14 cellular contexts compared by ENCODE assay signal in the genomic region with DNA sequence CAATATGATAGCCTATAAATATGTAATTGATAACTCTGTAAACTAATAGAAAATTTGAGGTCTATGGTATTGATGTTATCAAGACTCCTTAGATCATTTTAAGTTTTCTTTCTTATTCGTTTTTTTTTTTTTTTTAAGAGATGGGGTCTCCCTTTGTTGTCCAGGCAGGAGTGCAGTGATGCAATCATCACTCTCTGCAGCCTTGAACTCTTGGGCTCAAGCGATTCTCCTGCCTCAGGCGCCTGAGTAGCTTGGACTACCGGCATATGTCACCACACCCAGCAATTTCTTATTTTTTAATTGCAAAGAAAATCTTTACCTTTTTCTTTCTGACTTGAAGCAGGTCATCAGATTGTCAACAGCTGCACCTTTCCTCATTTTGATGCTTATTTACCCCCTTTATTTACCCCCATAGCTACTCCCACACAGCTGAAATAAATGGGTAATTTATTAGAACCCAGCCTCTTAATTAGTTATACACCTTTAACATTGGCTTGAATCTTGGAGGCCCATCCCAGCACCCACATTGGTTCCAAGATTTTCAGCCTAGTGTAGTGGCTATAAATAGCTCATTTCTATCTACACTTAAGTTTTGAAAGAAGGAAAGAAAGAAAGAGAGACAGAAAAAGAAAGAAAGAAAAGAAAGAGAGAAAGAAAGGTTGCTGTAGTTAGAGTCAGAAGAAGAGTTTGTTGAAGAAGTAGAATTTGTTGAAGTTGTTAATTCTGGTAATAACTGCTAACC. TPM values are rescaled to one million over a fixed set of nuclear protein-coding genes. Genes with fewer than 3 reads are reported as not detected.
DNase-seq lines count a peak whose midpoint lies in the region; ATAC-seq and TF ChIP-seq lines count a peak whose summit lies in the region.
"Had no signal": no experiment of that assay in that cellular context is flagged by ENCODE, and none has a peak within 500 bp of the region (broad histone marks: within the 10 kb centered on the region; RNA-seq: fewer than 3 reads in every experiment).

No MANE protein-coding gene starts in this region.

- H3K9me3 ChIP-seq in left ventricle myocardium inferior (replicated peaks), result no peaks in the 10 kb centered on the region
- H3K9me3 ChIP-seq in right atrium auricular region, result no peaks in the 10 kb centered on the region
- no peaks in the 10 kb centered on the region for H3K9me3 ChIP-seq in skeletal muscle tissue (ENCODE audit: control insufficient read depth in 3 of 3, low read length in 3 of 3)
- H3K9me3 ChIP-seq: A549 had no signal

- no peak overlapping the region for H3K4me3 Mint-ChIP-seq in central memory CD8-positive, alpha-beta T cell
- no peak overlapping the region for H3K4me3 Mint-ChIP-seq in endothelial cell (ENCODE audit: unreplicated experiment)
- H3K4me3 Mint-ChIP-seq: CD14-positive monocyte; CD8-positive, alpha-beta T cell had no signal

- no peaks in the 10 kb centered on the region for H3K36me3 ChIP-seq in left ventricle myocardium inferior
- H3K36me3 ChIP-seq in right atrium auricular region, result no peaks in the 10 kb centered on the region
- no peaks in the 10 kb centered on the region for H3K36me3 ChIP-seq in skeletal muscle tissue (ENCODE audit: control insufficient read depth in 3 of 3, insufficient read depth in 3 of 3, low read length in 3 of 3)

- intact Hi-C loops in left ventricle myocardium inferior (cut with micrococcal nuclease), result no loop called here

- H3K27ac ChIP-seq in left ventricle myocardium inferior (replicated peaks) (peak overlapping the region; percentile 81), right atrium auricular region (no peak overlapping the region), skeletal muscle tissue (ENCODE audit: low read depth, low read length) (peak overlapping the region; percentile 64), caudate nucleus (ENCODE audit: low read depth, low read length) (no peak overlapping the region), RWPE1 (no peak overlapping the region)
- H3K27ac ChIP-seq: A549 had no signal

- no peak for ATAC-seq in central memory CD8-positive, alpha-beta T cell (replicated peaks; ENCODE audit: extremely low read depth, poor library complexity, severe bottlenecking)
- ATAC-seq: A549; CD8-positive, alpha-beta T cell had no signal

- DNase-seq in left ventricle myocardium inferior (no peak), right atrium auricular region (ENCODE audit: low spot score) (no peak), endothelial cell (ENCODE audit: low spot score) (no peak), caudate nucleus (lab: John Stamatoyannopoulos, UW) (no peak), RWPE1 (ENCODE audit: low spot score) (no peak)
- no peak for DNase-seq in central memory CD8-positive, alpha-beta T cell (ENCODE audit: low spot score in 2 of 2)
- DNase-seq: CD8-positive, alpha-beta T cell; COR-L47; DND-41; GDM1; H7 had no signal

- H3K4me1 ChIP-seq in left ventricle myocardium inferior, result peaks cover 61% of the 10 kb centered on the region
- peaks cover 0 to 36% of the 10 kb centered on the region in 2 donors for H3K4me1 ChIP-seq in right atrium auricular region
- H3K4me1 ChIP-seq in skeletal muscle tissue (ENCODE audit: control insufficient read depth in 3 of 3, insufficient read depth in 3 of 3, low read length in 3 of 3), result peaks cover 13 to 19% (median 16%) of the 10 kb centered on the region in 3 donors

- no peaks in the 10 kb centered on the region for H3K36me3 Mint-ChIP-seq in central memory CD8-positive, alpha-beta T cell (ENCODE audit: insufficient read depth)
- no peaks in the 10 kb centered on the region for H3K36me3 Mint-ChIP-seq in endothelial cell (ENCODE audit: low read depth, unreplicated experiment)
- H3K36me3 Mint-ChIP-seq: CD14-positive monocyte; CD8-positive, alpha-beta T cell had no signal

- POLR2A ChIA-PET in RWPE1 (lab: Yijun Ruan, JAX; ENCODE audit: low non-redundant PET), result no interaction called here

- TF ChIP-seq CTCF in left ventricle myocardium inferior (IDR thresholded peaks at IDR 0.05; ENCODE audit: borderline replicate concordance), result no peak
- no peak for TF ChIP-seq CTCF in right atrium auricular region (IDR thresholded peaks at IDR 0.05)
- TF ChIP-seq CTCF in endothelial cell (IDR thresholded peaks at IDR 0.05; ENCODE audit: unreplicated experiment), result no peak
- TF ChIP-seq CTCF in RWPE1 (conservative IDR thresholded peaks at IDR 0.05; ENCODE audit: low read depth), result no peak

- CTCF ChIA-PET in RWPE1 (lab: Yijun Ruan, JAX), result interaction anchor here (0.6 kb wide), 1 partner anchor 1923 kb away, joined by 3 read pairs; no protein-coding TSS in a partner anchor

- H3K4me1 Mint-ChIP-seq in central memory CD8-positive, alpha-beta T cell, result peaks cover 8% of the 10 kb centered on the region
- peaks cover 48% of the 10 kb centered on the region for H3K4me1 Mint-ChIP-seq in endothelial cell (ENCODE audit: unreplicated experiment)

- H3K27me3 ChIP-seq in left ventricle myocardium inferior (ENCODE audit: low read depth) (no peaks in the 10 kb centered on the region), right atrium auricular region (no peaks in the 10 kb centered on the region), skeletal muscle tissue (ENCODE audit: control insufficient read depth in 3 of 3, insufficient read depth in 3 of 3, low read length in 3 of 3) (no peaks in the 10 kb centered on the region)

- H3K4me3 ChIP-seq in left ventricle myocardium inferior, result peak overlapping the region; percentile 47
- H3K4me3 ChIP-seq in right atrium auricular region, result no peak overlapping the region
- peak overlapping the region; percentile 58 to 73 (median 59) for H3K4me3 ChIP-seq in skeletal muscle tissue (ENCODE audit: low read length in 3 of 3)
- H3K4me3 ChIP-seq: A549 had no signal

- H3K27ac Mint-ChIP-seq in central memory CD8-positive, alpha-beta T cell (ENCODE audit: low read depth), result peak overlapping the region; percentile 15
- peak overlapping the region; percentile 64 for H3K27ac Mint-ChIP-seq in endothelial cell (ENCODE audit: unreplicated experiment)
- H3K27ac Mint-ChIP-seq: CD8-positive, alpha-beta T cell had no signal

- peak overlapping the region; percentile 41 to 79 (median 65) for H3K9ac ChIP-seq in skeletal muscle tissue (ENCODE audit: low read depth in 1 of 3, low read length in 3 of 3)

- no peaks in the 10 kb centered on the region for H3K9me3 Mint-ChIP-seq in central memory CD8-positive, alpha-beta T cell
- H3K9me3 Mint-ChIP-seq in endothelial cell (ENCODE audit: unreplicated experiment), result no peaks in the 10 kb centered on the region
- H3K9me3 Mint-ChIP-seq: CD8-positive, alpha-beta T cell had no signal

- H3K27me3 Mint-ChIP-seq in central memory CD8-positive, alpha-beta T cell, result no peaks in the 10 kb centered on the region
- H3K27me3 Mint-ChIP-seq in endothelial cell (ENCODE audit: unreplicated experiment), result peaks cover 1% of the 10 kb centered on the region

RNA-seq across cellular contexts. Expression of a gene that starts 38.3 kb away (rescaled TPM):
- total RNA-seq in left ventricle myocardium inferior (11.5 TPM), right atrium auricular region (10 to 100 TPM; 13.3 to 25.0 TPM), endothelial cell (ENCODE audit: unreplicated experiment) (41.2 TPM), skeletal muscle tissue (35.5 TPM)

Comparison
In these comparisons a context has a peak if more than half of its experiments do, and no peak if none do; other contexts are left out.
1. H3K27ac ChIP-seq: peak in left ventricle myocardium inferior (single experiment) and skeletal muscle tissue (single experiment); none in right atrium auricular region (0 of 2), caudate nucleus (single experiment) and RWPE1 (single experiment).
2. H3K4me3 ChIP-seq: peak in left ventricle myocardium inferior (single experiment) and skeletal muscle tissue (3 of 3); none in right atrium auricular region (0 of 2).